8 cellular contexts compared by ENCODE assay signal in genomic region chr3:71226565-71227281, GRCh38.
DNase-seq lines count a peak whose midpoint lies in the region; ATAC-seq and TF ChIP-seq lines count a peak whose summit lies in the region.

No MANE protein-coding gene starts in this region.

- no peak for TF ChIP-seq CTCF in A673 (conservative IDR thresholded peaks at IDR 0.05; ENCODE audit: low read depth, low read length)

- no peak overlapping the region for H3K4me3 ChIP-seq in A673 (ENCODE audit: low read depth, low read length, poor library complexity, severe bottlenecking)

- no TSS peak for BruUV-seq in A673 (replicated peaks; lab: Mats Ljungman, UMichigan)

- peaks cover 30 to 37% of the 10 kb centered on the region in 2 donors for H3K4me1 Mint-ChIP-seq in immature natural killer cell

- CTCF ChIA-PET in A673 (lab: Charles Lee): no interaction called here

- DNase-seq in A673 (ENCODE audit: low spot score): no peak
- peak; percentile 69 for DNase-seq in activated T-helper 1 cell treated with Interleukin-2 at 50 U/mL for 16 hours (ENCODE audit: low read depth)
- DNase-seq in immature natural killer cell: peak; percentile 85 to 86 (median 85)
- peak; percentile 55 for DNase-seq in stimulated activated CD8-positive, alpha-beta memory T cell treated with anti-CD3 and anti-CD28 coated beads, Interleukin-15, amount 100 ng/mL, for 1 hour (ENCODE audit: low read depth)
- DNase-seq in NCI-H524 (lab: John Stamatoyannopoulos, UW): no peak
- DNase-seq in Kasumi-1 (lab: John Stamatoyannopoulos, UW): no peak

- peak overlapping the region; percentile 71 for H3K27ac ChIP-seq in A673 (ENCODE audit: low read depth, low read length, poor library complexity, severe bottlenecking)

- H3K9me3 ChIP-seq in A673 (ENCODE audit: low read depth, low read length, poor library complexity, severe bottlenecking): no peaks in the 10 kb centered on the region

- peak overlapping the region; percentile 76 to 95 (median 86) for H3K27ac Mint-ChIP-seq in immature natural killer cell

- peaks cover 54% of the 10 kb centered on the region for H3K4me1 ChIP-seq in A673 (ENCODE audit: insufficient read depth, low read length, poor library complexity, severe bottlenecking)

- peak; percentile 80 for ATAC-seq in GM19468 (IDR thresholded peaks at IDR 0.05; ENCODE audit: extremely low read depth, unreplicated experiment)
- peak; percentile 69 for ATAC-seq in HG03575 (IDR thresholded peaks at IDR 0.05; ENCODE audit: extremely low read depth, insufficient number of reproducible peaks, low FRiP score, unreplicated experiment)

- H3K36me3 Mint-ChIP-seq in immature natural killer cell: peaks cover 0 to 7% (median 5%) of the 10 kb centered on the region in 3 donors

- intact Hi-C loops in A673 (cut with micrococcal nuclease; ENCODE audit: unreplicated experiment): loop anchor here (10.0 kb wide), 1 partner anchor 168 kb away; no protein-coding TSS in a partner anchor

- no peaks in the 10 kb centered on the region for H3K9me3 Mint-ChIP-seq in immature natural killer cell

- no peaks in the 10 kb centered on the region for H3K27me3 ChIP-seq in A673 (replicated peaks; ENCODE audit: insufficient read depth, low read depth, low read length, poor library complexity)

- POLR2A ChIA-PET in A673 (lab: Charles Lee; ENCODE audit: low non-redundant PET): no interaction called here

- peaks cover 4 to 13% (median 12%) of the 10 kb centered on the region in 3 donors for H3K27me3 Mint-ChIP-seq in immature natural killer cell (ENCODE audit: low read depth in 3 of 3)

- no peaks in the 10 kb centered on the region for H3K36me3 ChIP-seq in A673 (ENCODE audit: insufficient read depth, low read length, poor library complexity, severe bottlenecking)

- H3K4me3 Mint-ChIP-seq in immature natural killer cell: peak overlapping the region; percentile 74 to 94 (median 88)

Comparison
In these comparisons a context has a peak if more than half of its experiments do, and no peak if none do; other contexts are left out.
1. DNase-seq: peak in activated T-helper 1 cell treated with Interleukin-2 at 50 U/mL for 16 hours (single experiment), immature natural killer cell (3 of 3) and stimulated activated CD8-positive, alpha-beta memory T cell treated with anti-CD3 and anti-CD28 coated beads, Interleukin-15, amount 100 ng/mL, for 1 hour (single experiment); none in A673 (single experiment), NCI-H524 (0 of 2) and Kasumi-1 (0 of 2).